In genomic region chr5:99320461-99320860, GRCh38 we compare ENCODE assay signal across 14 cellular contexts.
DNase-seq lines count a peak whose midpoint lies in the region; ATAC-seq and TF ChIP-seq lines count a peak whose summit lies in the region.
"Had no signal": no experiment of that assay in that cellular context is flagged by ENCODE, and none has a peak within 500 bp of the region (broad histone marks: within the 10 kb centered on the region; RNA-seq: fewer than 3 reads in every experiment).

No MANE protein-coding gene starts in this region.

- H3K36me3 ChIP-seq in Karpas-422 (ENCODE audit: insufficient read depth, low read length): no peaks in the 10 kb centered on the region
- H3K36me3 ChIP-seq in NT2/D1 (ENCODE audit: insufficient read depth, insufficient read length, low read length): no peaks in the 10 kb centered on the region
- H3K36me3 ChIP-seq: cardiac muscle cell, esophagus muscularis mucosa had no signal

- H3K27ac Mint-ChIP-seq in CD14-positive monocyte: no peak overlapping the region
- no peak overlapping the region for H3K27ac Mint-ChIP-seq in T-helper 17 cell
- H3K27ac Mint-ChIP-seq: activated CD8-positive, alpha-beta T cell treated with anti-CD3 and anti-CD28 coated beads, Interleukin-2, amount 10 ng/mL, durations not matched to agents 7 days and 5 days; activated naive CD4-positive, alpha-beta T cell treated with anti-CD3 and anti-CD28 coated beads, Interleukin-2, amount 10 ng/mL, durations not matched to agents 7 days and 5 days had no signal

- H3K27me3 Mint-ChIP-seq in CD14-positive monocyte (ENCODE audit: low read depth in 3 of 3) (peaks cover 7 to 15% (median 9%) of the 10 kb centered on the region in 3 donors), T-helper 17 cell (no peaks in the 10 kb centered on the region)
- H3K27me3 Mint-ChIP-seq: activated naive CD4-positive, alpha-beta T cell treated with anti-CD3 and anti-CD28 coated beads, Interleukin-2, amount 10 ng/mL, durations not matched to agents 7 days and 5 days had no signal

- H3K4me3 Mint-ChIP-seq in CD14-positive monocyte (no peak overlapping the region), T-helper 17 cell (no peak overlapping the region)
- H3K4me3 Mint-ChIP-seq: activated CD8-positive, alpha-beta T cell treated with anti-CD3 and anti-CD28 coated beads, Interleukin-2, amount 10 ng/mL, durations not matched to agents 7 days and 5 days; activated naive CD4-positive, alpha-beta T cell treated with anti-CD3 and anti-CD28 coated beads, Interleukin-2, amount 10 ng/mL, durations not matched to agents 7 days and 5 days had no signal

- peaks cover 0 to 8% (median 2%) of the 10 kb centered on the region in 7 donors for H3K9me3 Mint-ChIP-seq in CD14-positive monocyte

- H3K4me1 ChIP-seq in Karpas-422 (ENCODE audit: low read length): no peaks in the 10 kb centered on the region
- no peaks in the 10 kb centered on the region for H3K4me1 ChIP-seq in NT2/D1 (ENCODE audit: insufficient read depth, insufficient read length)
- H3K4me1 ChIP-seq: esophagus muscularis mucosa, psoas muscle had no signal

- H3K4me1 Mint-ChIP-seq in CD14-positive monocyte (peaks cover 17% of the 10 kb centered on the region), T-helper 17 cell (no peaks in the 10 kb centered on the region)
- H3K4me1 Mint-ChIP-seq: activated naive CD4-positive, alpha-beta T cell treated with anti-CD3 and anti-CD28 coated beads, Interleukin-2, amount 10 ng/mL, durations not matched to agents 7 days and 5 days had no signal

- TF ChIP-seq CTCF in CD14-positive monocyte (IDR thresholded peaks at IDR 0.05) (peak; percentile 17), epithelial cell of proximal tubule (conservative IDR thresholded peaks at IDR 0.05; ENCODE audit: low read depth, low read length) (peak; percentile 31)

- H2AFZ ChIP-seq in Karpas-422 (ENCODE audit: low read length): no peak overlapping the region

- H3K4me3 ChIP-seq in Karpas-422 (ENCODE audit: low read length) (no peak overlapping the region), NT2/D1 (ENCODE audit: insufficient read length, low read depth) (no peak overlapping the region), epithelial cell of proximal tubule (ENCODE audit: low read depth, low read length) (no peak overlapping the region)
- H3K4me3 ChIP-seq: cardiac muscle cell, esophagus muscularis mucosa, psoas muscle had no signal

- DNase-seq in CD14-positive monocyte (ENCODE audit: low spot score) (no peak), Karpas-422 (peak; percentile 42), NT2/D1 (ENCODE audit: low read depth, low spot score) (peak; percentile 3), epithelial cell of proximal tubule (ENCODE audit: low read depth) (no peak), SW480 (ENCODE audit: low spot score) (no peak), NCI-H1694 treated with DMSO at 0.1 percent for 48 hours (lab: John Stamatoyannopoulos, UW) (no peak), T-helper 17 cell (no peak)
- DNase-seq: activated CD8-positive, alpha-beta T cell treated with anti-CD3 and anti-CD28 coated beads, Interleukin-2, amount 10 ng/mL, durations not matched to agents 7 days and 5 days; activated naive CD4-positive, alpha-beta T cell treated with anti-CD3 and anti-CD28 coated beads, Interleukin-2, amount 10 ng/mL, durations not matched to agents 7 days and 5 days; psoas muscle; stimulated activated naive CD4-positive, alpha-beta T cell had no signal

- no peaks in the 10 kb centered on the region for H3K79me2 ChIP-seq in Karpas-422 (ENCODE audit: low read length)

- H3K27me3 ChIP-seq in Karpas-422 (ENCODE audit: low read length) (no peaks in the 10 kb centered on the region), NT2/D1 (ENCODE audit: insufficient read depth, insufficient read length) (no peaks in the 10 kb centered on the region)
- H3K27me3 ChIP-seq: esophagus muscularis mucosa had no signal

- H3K9me3 ChIP-seq in Karpas-422 (ENCODE audit: low read length) (no peaks in the 10 kb centered on the region), NT2/D1 (ENCODE audit: insufficient read depth, low read length) (no peaks in the 10 kb centered on the region), T-helper 17 cell (ENCODE audit: control insufficient read depth, low read length, poor library complexity, severe bottlenecking) (no peaks in the 10 kb centered on the region)
- H3K9me3 ChIP-seq: esophagus muscularis mucosa, psoas muscle had no signal

- no peaks in the 10 kb centered on the region for H3K9me2 ChIP-seq in Karpas-422 (replicated peaks; ENCODE audit: insufficient read depth, low read length)

- no peak for ATAC-seq in GM21737 (IDR thresholded peaks at IDR 0.05; ENCODE audit: unreplicated experiment)
- ATAC-seq in T-helper 17 cell: no peak
- ATAC-seq: activated CD8-positive, alpha-beta T cell treated with anti-CD3 and anti-CD28 coated beads, Interleukin-2, amount 10 ng/mL, durations not matched to agents 7 days and 5 days; psoas muscle had no signal

- peaks cover 0 to 2% of the 10 kb centered on the region in 2 donors for H3K36me3 Mint-ChIP-seq in CD14-positive monocyte
- no peaks in the 10 kb centered on the region for H3K36me3 Mint-ChIP-seq in T-helper 17 cell (ENCODE audit: low read depth)
- H3K36me3 Mint-ChIP-seq: activated naive CD4-positive, alpha-beta T cell treated with anti-CD3 and anti-CD28 coated beads, Interleukin-2, amount 10 ng/mL, durations not matched to agents 7 days and 5 days had no signal

- no peak overlapping the region for H3K4me2 ChIP-seq in Karpas-422 (ENCODE audit: low read depth, low read length, poor library complexity, severe bottlenecking)

- H3K27ac ChIP-seq in Karpas-422 (ENCODE audit: low read length): no peak overlapping the region
- H3K27ac ChIP-seq: cardiac muscle cell, esophagus muscularis mucosa, psoas muscle had no signal

- H3K9ac ChIP-seq in Karpas-422 (ENCODE audit: low read length) (no peak overlapping the region), NT2/D1 (ENCODE audit: insufficient read length, low read depth) (no peak overlapping the region)

- intact Hi-C loops in CD14-positive monocyte (cut with micrococcal nuclease): loop anchor here in 1 of 2 donors (10.0 kb wide), 1 partner anchor 216 kb away; no protein-coding TSS in a partner anchor

- H4K20me1 ChIP-seq in Karpas-422 (ENCODE audit: insufficient read depth, low read depth, low read length): no peaks in the 10 kb centered on the region

Comparison
In these comparisons a context has a peak if more than half of its experiments do, and no peak if none do; other contexts are left out.
1. DNase-seq: peak in Karpas-422 (single experiment) and NT2/D1 (single experiment); none in CD14-positive monocyte (single experiment), epithelial cell of proximal tubule (single experiment), SW480 (single experiment), NCI-H1694 treated with DMSO at 0.1 percent for 48 hours (single experiment) and T-helper 17 cell (0 of 3).